In genomic region chr12:65654230-65654629, GRCh38 we compare ENCODE assay signal across 15 cellular contexts.
"Had no signal": no experiment of that assay in that cellular context is flagged by ENCODE, and none has a peak within 500 bp of the region (broad histone marks: within the 10 kb centered on the region; RNA-seq: fewer than 3 reads in every experiment).

No MANE protein-coding gene starts in this region.

- H3K36me3 ChIP-seq: gastroesophageal sphincter, suprapubic skin, upper lobe of right lung had no signal

- H3K27ac ChIP-seq: gastroesophageal sphincter, skin epidermis, suprapubic skin, upper lobe of right lung had no signal

- H3K4me1 ChIP-seq: gastroesophageal sphincter, suprapubic skin, upper lobe of right lung had no signal

- H3K4me3 Mint-ChIP-seq: activated CD4-positive, alpha-beta T cell treated with anti-CD3 and anti-CD28 coated beads, Interleukin-2, amount 10 ng/mL, durations not matched to agents 7 days and 5 days; activated naive CD8-positive, alpha-beta T cell treated with anti-CD3 and anti-CD28 coated beads, Interleukin-2, amount 10 ng/mL, durations not matched to agents 7 days and 5 days; activated T-helper 1 cell treated with anti-CD3 and anti-CD28 coated beads, Interleukin-12 subunit alpha, Interleukin-12 subunit beta, Interleukin-2, Interleukin-4 antibody, amounts not matched to agents 30 ng/mL and 10 ng/mL and 1 ng/mL, durations not matched to agents 14 hours and 24 hours and 36 hours; dendritic cell treated with granulocyte-macrophage colony-stimulating factor and Interleukin-4, amounts not matched to agents 40 ng/mL and 50 ng/mL, for 4 days; effector memory CD8-positive, alpha-beta T cell; naive thymus-derived CD8-positive, alpha-beta T cell; T-helper 2 cell treated with Interferon-gamma antibody and Interleukin-4, amounts not matched to agents 5 μg/mL and 100 μg/mL, for 36 hours had no signal

- H3K27ac Mint-ChIP-seq: activated CD4-positive, alpha-beta T cell treated with anti-CD3 and anti-CD28 coated beads, Interleukin-2, amount 10 ng/mL, durations not matched to agents 7 days and 5 days; activated naive CD8-positive, alpha-beta T cell treated with anti-CD3 and anti-CD28 coated beads, Interleukin-2, amount 10 ng/mL, durations not matched to agents 7 days and 5 days; activated T-helper 1 cell treated with anti-CD3 and anti-CD28 coated beads, Interleukin-12 subunit alpha, Interleukin-12 subunit beta, Interleukin-2, Interleukin-4 antibody, amounts not matched to agents 30 ng/mL and 10 ng/mL and 1 ng/mL, durations not matched to agents 14 hours and 24 hours and 36 hours; dendritic cell treated with granulocyte-macrophage colony-stimulating factor and Interleukin-4, amounts not matched to agents 40 ng/mL and 50 ng/mL, for 4 days; effector memory CD8-positive, alpha-beta T cell; naive thymus-derived CD8-positive, alpha-beta T cell; T-helper 2 cell treated with Interferon-gamma antibody and Interleukin-4, amounts not matched to agents 5 μg/mL and 100 μg/mL, for 36 hours had no signal

- DNase-seq: activated CD4-positive, alpha-beta T cell treated with anti-CD3 and anti-CD28 coated beads, Interleukin-2, amount 10 ng/mL, durations not matched to agents 7 days and 5 days; activated naive CD8-positive, alpha-beta T cell treated with anti-CD3 and anti-CD28 coated beads, Interleukin-2, amount 10 ng/mL, durations not matched to agents 7 days and 5 days; anterior cingulate cortex; effector memory CD8-positive, alpha-beta T cell; naive thymus-derived CD8-positive, alpha-beta T cell; stimulated activated CD4-positive, alpha-beta T cell treated with anti-CD3 and anti-CD28 coated beads, Interleukin-4, amount 100 ng/mL, for 4 hours; stimulated activated CD8-positive, alpha-beta memory T cell treated with anti-CD3 and anti-CD28 coated beads, Interleukin-4, amount 100 ng/mL, for 48 hours; stimulated activated naive CD8-positive, alpha-beta T cell treated with anti-CD3 and anti-CD28 coated beads, Interleukin-15, Interleukin-2, amounts not matched to agents 100 U/mL and 50 U/mL, for 24 hours; upper lobe of right lung had no signal

- H3K27me3 Mint-ChIP-seq: dendritic cell treated with granulocyte-macrophage colony-stimulating factor and Interleukin-4, amounts not matched to agents 40 ng/mL and 50 ng/mL, for 4 days had no signal

- H3K27me3 ChIP-seq: gastroesophageal sphincter, suprapubic skin, upper lobe of right lung had no signal

- ATAC-seq: effector memory CD8-positive, alpha-beta T cell; gastroesophageal sphincter; naive thymus-derived CD8-positive, alpha-beta T cell; stimulated activated naive CD8-positive, alpha-beta T cell treated with anti-CD3 and anti-CD28 coated beads, Interleukin-15, Interleukin-2, amounts not matched to agents 100 U/mL and 50 U/mL, for 24 hours; upper lobe of right lung had no signal

- H3K4me3 ChIP-seq: gastroesophageal sphincter, skin epidermis, suprapubic skin, upper lobe of right lung had no signal

- H3K9me3 ChIP-seq: gastroesophageal sphincter, suprapubic skin, upper lobe of right lung had no signal

- H3K36me3 Mint-ChIP-seq: activated naive CD8-positive, alpha-beta T cell treated with anti-CD3 and anti-CD28 coated beads, Interleukin-2, amount 10 ng/mL, durations not matched to agents 7 days and 5 days had no signal

- H3K9me3 Mint-ChIP-seq: dendritic cell treated with granulocyte-macrophage colony-stimulating factor and Interleukin-4, amounts not matched to agents 40 ng/mL and 50 ng/mL, for 4 days; T-helper 2 cell treated with Interferon-gamma antibody and Interleukin-4, amounts not matched to agents 5 μg/mL and 100 μg/mL, for 36 hours had no signal

- H3K4me1 Mint-ChIP-seq: activated CD4-positive, alpha-beta T cell treated with anti-CD3 and anti-CD28 coated beads, Interleukin-2, amount 10 ng/mL, durations not matched to agents 7 days and 5 days; naive thymus-derived CD8-positive, alpha-beta T cell had no signal
